Comparison of ENCODE assay signal across 8 cellular contexts in the genomic region with DNA sequence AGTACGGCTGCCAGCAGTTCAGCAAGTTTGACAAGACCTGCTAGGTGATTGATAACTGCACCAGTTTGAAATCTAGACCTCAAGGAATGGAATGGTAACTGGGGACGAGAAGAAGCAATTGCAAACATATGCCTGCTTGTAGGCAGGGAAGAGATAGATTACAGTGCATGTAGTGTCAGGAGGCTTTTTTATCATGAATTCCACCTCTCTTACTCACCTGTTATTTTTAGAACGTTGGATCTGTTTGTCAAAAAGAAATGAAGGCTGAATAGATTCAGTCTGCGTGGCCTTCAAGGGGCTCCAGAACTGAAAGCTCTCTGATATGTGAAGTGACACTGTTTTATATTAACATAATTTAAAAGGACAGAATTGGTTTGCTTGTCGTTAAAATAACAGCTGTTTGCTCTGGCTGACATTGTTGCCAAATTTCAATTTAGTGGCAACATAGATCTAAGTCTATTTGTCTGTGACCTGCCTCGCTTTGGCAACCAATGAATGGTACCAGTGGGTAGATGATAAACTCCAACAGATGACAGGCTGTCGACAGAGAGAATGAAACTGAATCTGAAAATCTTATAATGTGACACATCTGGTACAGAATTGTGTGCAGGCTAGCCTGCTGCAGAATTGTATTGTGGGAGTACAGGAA.
A peak's percentile ranks its signal among the peaks of the same experiment; 100 is the strongest.
DNase-seq lines count a peak whose midpoint lies in the region; ATAC-seq and TF ChIP-seq lines count a peak whose summit lies in the region.

No MANE protein-coding gene starts in this region.

- H3K27me3 ChIP-seq in tibial artery: no peaks in the 10 kb centered on the region

- intact Hi-C loops in tibial artery (cut with DNase I; ENCODE audit: low total_unique reads): no loop called here

- H3K27me3 Mint-ChIP-seq in WTC11 (ENCODE audit: low read depth): no peaks in the 10 kb centered on the region

- no peak overlapping the region for H3K27ac ChIP-seq in tibial artery

- peak; percentile 48 for DNase-seq in Ammon's horn (ENCODE audit: low spot score)
- no peak for DNase-seq in WTC11 (ENCODE audit: low spot score)
- DNase-seq in left kidney (ENCODE audit: low read depth, low spot score): peak; percentile 29
- no peak for DNase-seq in SIG-M5 (lab: John Stamatoyannopoulos, UW)
- DNase-seq in tibial artery: no peak
- DNase-seq in ureter (ENCODE audit: low spot score): no peak

- H3K36me3 Mint-ChIP-seq in WTC11: no peaks in the 10 kb centered on the region

- H3K9me3 ChIP-seq in tibial artery: no peaks in the 10 kb centered on the region

- ATAC-seq in GM19035 (IDR thresholded peaks at IDR 0.05; ENCODE audit: unreplicated experiment) (peak; percentile 99), HG03108 (IDR thresholded peaks at IDR 0.05; ENCODE audit: unreplicated experiment) (peak; percentile 97), WTC11 (no peak)

- CTCF ChIA-PET in WTC11 (lab: Charles Lee): interaction anchor here (0.7 to 1.5 kb wide), 2 partner anchors 23 to 431 kb away, joined by 4 read pairs; no protein-coding TSS in a partner anchor

- peaks cover 55% of the 10 kb centered on the region for H3K4me1 Mint-ChIP-seq in WTC11

- TF ChIP-seq CTCF in WTC11 (IDR thresholded peaks at IDR 0.05) (no peak), tibial artery (IDR thresholded peaks at IDR 0.05) (no peak)

- H3K27ac Mint-ChIP-seq in WTC11: peak overlapping the region; percentile 65; the same call in 1 of the 2 replicates

- H3K4me3 Mint-ChIP-seq in WTC11: no peak overlapping the region

- H3K4me1 ChIP-seq in tibial artery: peaks cover 0 to 12% (median 6%) of the 10 kb centered on the region in 4 donors

- no peaks in the 10 kb centered on the region for H3K36me3 ChIP-seq in tibial artery

- no peaks in the 10 kb centered on the region for H3K9me3 Mint-ChIP-seq in WTC11

- POLR2A ChIA-PET in WTC11 (lab: Charles Lee): no interaction called here

- no peak overlapping the region for H3K4me3 ChIP-seq in tibial artery

TF ChIP-seq in WTC11, 78 proteins besides CTCF, POLR2A, EP300 and RAD21:
- TF ChIP-seq PREB (CRISPR knock-in tag; IDR thresholded peaks at IDR 0.05; ENCODE audit: borderline replicate concordance) (no peak), SMAD4 (CRISPR knock-in tag; IDR thresholded peaks at IDR 0.05) (no peak), ZNF219 (CRISPR knock-in tag; IDR thresholded peaks at IDR 0.05; ENCODE audit: borderline replicate concordance) (no peak), GRHL2 (CRISPR knock-in tag; IDR thresholded peaks at IDR 0.05; ENCODE audit: insufficient replicate concordance, severe bottlenecking) (no peak), E2F5 (CRISPR knock-in tag; IDR thresholded peaks at IDR 0.05) (no peak), CREM (CRISPR knock-in tag; IDR thresholded peaks at IDR 0.05) (no peak), RELA (CRISPR knock-in tag; IDR thresholded peaks at IDR 0.05; ENCODE audit: borderline replicate concordance) (no peak), RORB (CRISPR knock-in tag; IDR thresholded peaks at IDR 0.05) (no peak), MYBL2 (CRISPR knock-in tag; IDR thresholded peaks at IDR 0.05) (no peak), OVOL2 (CRISPR knock-in tag; IDR thresholded peaks at IDR 0.05; ENCODE audit: borderline replicate concordance) (no peak), CREB1 (CRISPR knock-in tag; IDR thresholded peaks at IDR 0.05) (no peak), ATF1 (CRISPR knock-in tag; IDR thresholded peaks at IDR 0.05) (no peak)
- TF ChIP-seq, protein P1, sequence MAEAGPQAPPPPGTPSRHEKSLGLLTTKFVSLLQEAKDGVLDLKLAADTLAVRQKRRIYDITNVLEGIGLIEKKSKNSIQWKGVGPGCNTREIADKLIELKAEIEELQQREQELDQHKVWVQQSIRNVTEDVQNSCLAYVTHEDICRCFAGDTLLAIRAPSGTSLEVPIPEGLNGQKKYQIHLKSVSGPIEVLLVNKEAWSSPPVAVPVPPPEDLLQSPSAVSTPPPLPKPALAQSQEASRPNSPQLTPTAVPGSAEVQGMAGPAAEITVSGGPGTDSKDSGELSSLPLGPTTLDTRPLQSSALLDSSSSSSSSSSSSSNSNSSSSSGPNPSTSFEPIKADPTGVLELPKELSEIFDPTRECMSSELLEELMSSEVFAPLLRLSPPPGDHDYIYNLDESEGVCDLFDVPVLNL (CRISPR knock-in tag; IDR thresholded peaks at IDR 0.05; ENCODE audit: borderline replicate concordance, low read depth): no peak
- TF ChIP-seq, protein P2, sequence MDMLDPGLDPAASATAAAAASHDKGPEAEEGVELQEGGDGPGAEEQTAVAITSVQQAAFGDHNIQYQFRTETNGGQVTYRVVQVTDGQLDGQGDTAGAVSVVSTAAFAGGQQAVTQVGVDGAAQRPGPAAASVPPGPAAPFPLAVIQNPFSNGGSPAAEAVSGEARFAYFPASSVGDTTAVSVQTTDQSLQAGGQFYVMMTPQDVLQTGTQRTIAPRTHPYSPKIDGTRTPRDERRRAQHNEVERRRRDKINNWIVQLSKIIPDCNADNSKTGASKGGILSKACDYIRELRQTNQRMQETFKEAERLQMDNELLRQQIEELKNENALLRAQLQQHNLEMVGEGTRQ (CRISPR knock-in tag; IDR thresholded peaks at IDR 0.05): no peak
- TF ChIP-seq, protein P3, sequence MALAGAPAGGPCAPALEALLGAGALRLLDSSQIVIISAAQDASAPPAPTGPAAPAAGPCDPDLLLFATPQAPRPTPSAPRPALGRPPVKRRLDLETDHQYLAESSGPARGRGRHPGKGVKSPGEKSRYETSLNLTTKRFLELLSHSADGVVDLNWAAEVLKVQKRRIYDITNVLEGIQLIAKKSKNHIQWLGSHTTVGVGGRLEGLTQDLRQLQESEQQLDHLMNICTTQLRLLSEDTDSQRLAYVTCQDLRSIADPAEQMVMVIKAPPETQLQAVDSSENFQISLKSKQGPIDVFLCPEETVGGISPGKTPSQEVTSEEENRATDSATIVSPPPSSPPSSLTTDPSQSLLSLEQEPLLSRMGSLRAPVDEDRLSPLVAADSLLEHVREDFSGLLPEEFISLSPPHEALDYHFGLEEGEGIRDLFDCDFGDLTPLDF (CRISPR knock-in tag; IDR thresholded peaks at IDR 0.05): no peak

Comparison
In these comparisons a context has a peak if more than half of its experiments do, and no peak if none do; other contexts are left out.
1. DNase-seq: peak in Ammon's horn (single experiment) and left kidney (single experiment); none in WTC11 (single experiment), SIG-M5 (single experiment), tibial artery (0 of 2) and ureter (single experiment).